9 cellular contexts compared by ENCODE assay signal in genomic region chr7:29989257-29989995, GRCh38. TPM values are rescaled to one million over a fixed set of nuclear protein-coding genes. Genes with fewer than 3 reads are reported as not detected.
DNase-seq lines count a peak whose midpoint lies in the region; ATAC-seq and TF ChIP-seq lines count a peak whose summit lies in the region.
"Had no signal": no experiment of that assay in that cellular context is flagged by ENCODE, and none has a peak within 500 bp of the region (broad histone marks: within the 10 kb centered on the region; RNA-seq: fewer than 3 reads in every experiment).

Gene SCRN1, minus strand, starts transcription at chr7:29989801. Its CDS starts 20,734 bp downstream, at chr7:29969067.

- no peaks in the 10 kb centered on the region for H3K4me1 ChIP-seq in urinary bladder (ENCODE audit: insufficient read depth)

- H3K27me3 Mint-ChIP-seq in natural killer cell (ENCODE audit: low read depth in 2 of 2) = peaks cover 0 to 2% of the 10 kb centered on the region in 2 donors

- peak; percentile 41 for ATAC-seq in HG02588 (IDR thresholded peaks at IDR 0.05; ENCODE audit: unreplicated experiment)
- ATAC-seq in natural killer cell = peak; percentile 48 to 57 (median 55)

- H3K36me3 ChIP-seq in urinary bladder (ENCODE audit: insufficient read depth) = no peaks in the 10 kb centered on the region

- H3K4me3 Mint-ChIP-seq in natural killer cell = peak within 1 kb of the TSS; percentile 85

- DNase-seq in NCI-H1436 (lab: John Stamatoyannopoulos, UW) = peak; percentile 56
- no peak for DNase-seq in NCI-H1436 treated with DMSO at 0.1 percent for 48 hours (lab: John Stamatoyannopoulos, UW)
- DNase-seq in NCI-H2171 (lab: John Stamatoyannopoulos, UW) = peak; percentile 60
- peak; percentile 5 for DNase-seq in activated effector memory CD4-positive, alpha-beta T cell treated with Interleukin-2 at 50 U/mL for 16 hours
- peak; percentile 34 for DNase-seq in fibroblast of villous mesenchyme (ENCODE audit: low read depth)
- DNase-seq in natural killer cell = peak; percentile 35
- DNase-seq: DND-41 had no signal

- TF ChIP-seq CTCF in fibroblast of villous mesenchyme (IDR thresholded peaks at IDR 0.05; ENCODE audit: insufficient read depth, low read depth, low read length) = no peak
- no peak for TF ChIP-seq CTCF in natural killer cell (IDR thresholded peaks at IDR 0.05)

- H3K36me3 Mint-ChIP-seq in natural killer cell = no peaks in the 10 kb centered on the region

- H3K4me1 Mint-ChIP-seq in natural killer cell = peaks cover 28 to 32% of the 10 kb centered on the region in 2 donors

- intact Hi-C loops in natural killer cell (cut with micrococcal nuclease) = loop anchor here (2.0 kb wide), 1 partner anchor 37 kb away; the partner anchor contains the start of gene FKBP14

- WGBS in urinary bladder = under 1% methylated on average over 79 of the region's 79 CpGs

- H3K9me3 Mint-ChIP-seq in natural killer cell = no peaks in the 10 kb centered on the region

- peak within 1 kb of the TSS; percentile 93 for H3K27ac ChIP-seq in urinary bladder (ENCODE audit: low read depth)

- H3K4me3 ChIP-seq in fibroblast of villous mesenchyme (ENCODE audit: low read depth, low read length) (peak within 1 kb of the TSS; percentile 89), urinary bladder (ENCODE audit: low read depth, low read length) (peak within 1 kb of the TSS; percentile 88)

- peak within 1 kb of the TSS; percentile 83 to 88 for H3K27ac Mint-ChIP-seq in natural killer cell

RNA-seq across cellular contexts. Expression of gene SCRN1, which starts in this region (rescaled TPM):
- total RNA-seq in fibroblast of villous mesenchyme = 74.4 and 113 TPM in 2 replicates
- total RNA-seq in natural killer cell = 10 to 100 TPM; 23.4 to 31.3 (median 26.9) TPM
- 44.5 TPM for total RNA-seq in urinary bladder
- polyA plus RNA-seq in urinary bladder = 39.6 TPM
